ENCODE assay signal across 2 cellular contexts in the genomic region with DNA sequence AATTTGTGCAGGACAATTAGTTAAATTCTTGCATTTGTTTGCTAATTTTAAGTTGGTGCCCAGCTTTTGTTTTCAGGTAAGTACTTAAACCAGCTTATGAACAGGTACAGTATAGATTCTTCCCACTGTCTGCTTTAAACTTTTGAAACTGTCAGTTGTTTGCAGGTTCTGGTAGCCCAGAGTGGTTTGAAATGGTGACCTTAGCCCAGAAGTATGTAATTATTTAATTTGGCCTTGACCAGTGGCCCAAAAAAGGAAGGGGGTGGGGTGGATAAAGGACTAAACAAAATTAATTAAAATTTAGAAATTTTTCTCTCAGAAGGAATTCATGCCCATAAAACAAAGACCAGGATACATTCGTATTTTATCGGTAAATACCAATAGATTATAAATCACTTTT.
TF ChIP-seq lines count a peak whose summit lies in the region.

No MANE protein-coding gene starts in this region.

TF ChIP-seq in liver, 16 proteins besides CTCF, POLR2A, EP300 and RAD21 (continued from another document):
- TF ChIP-seq, protein P1, sequence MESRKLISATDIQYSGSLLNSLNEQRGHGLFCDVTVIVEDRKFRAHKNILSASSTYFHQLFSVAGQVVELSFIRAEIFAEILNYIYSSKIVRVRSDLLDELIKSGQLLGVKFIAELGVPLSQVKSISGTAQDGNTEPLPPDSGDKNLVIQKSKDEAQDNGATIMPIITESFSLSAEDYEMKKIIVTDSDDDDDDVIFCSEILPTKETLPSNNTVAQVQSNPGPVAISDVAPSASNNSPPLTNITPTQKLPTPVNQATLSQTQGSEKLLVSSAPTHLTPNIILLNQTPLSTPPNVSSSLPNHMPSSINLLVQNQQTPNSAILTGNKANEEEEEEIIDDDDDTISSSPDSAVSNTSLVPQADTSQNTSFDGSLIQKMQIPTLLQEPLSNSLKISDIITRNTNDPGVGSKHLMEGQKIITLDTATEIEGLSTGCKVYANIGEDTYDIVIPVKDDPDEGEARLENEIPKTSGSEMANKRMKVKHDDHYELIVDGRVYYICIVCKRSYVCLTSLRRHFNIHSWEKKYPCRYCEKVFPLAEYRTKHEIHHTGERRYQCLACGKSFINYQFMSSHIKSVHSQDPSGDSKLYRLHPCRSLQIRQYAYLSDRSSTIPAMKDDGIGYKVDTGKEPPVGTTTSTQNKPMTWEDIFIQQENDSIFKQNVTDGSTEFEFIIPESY (IDR thresholded peaks at IDR 0.05), result no peak
- TF ChIP-seq SP1 (IDR thresholded peaks at IDR 0.05) (peak; percentile 27), HNF4A (conservative IDR thresholded peaks at IDR 0.05) (peak; percentile 61 to 63), NR2F2 (IDR thresholded peaks at IDR 0.05) (no peak), YY1 (IDR thresholded peaks at IDR 0.05) (no peak), JUND (IDR thresholded peaks at IDR 0.05) (peak in 1 of 2 donors; percentile 49), GABPA (IDR thresholded peaks at IDR 0.05 in 1 of 2, conservative IDR thresholded peaks at IDR 0.05 in 1 of 2) (no peak), FOXA2 (IDR thresholded peaks at IDR 0.05) (no peak), HNF4G (IDR thresholded peaks at IDR 0.05) (no peak), TAF1 (conservative IDR thresholded peaks at IDR 0.05) (no peak), EGR1 (IDR thresholded peaks at IDR 0.05; ENCODE audit: low read depth in 2 of 2) (no peak), FOXA1 (IDR thresholded peaks at IDR 0.05) (no peak), RXRA (IDR thresholded peaks at IDR 0.05) (peak in 1 of 2 donors; percentile 42)
- TF ChIP-seq, protein P2, sequence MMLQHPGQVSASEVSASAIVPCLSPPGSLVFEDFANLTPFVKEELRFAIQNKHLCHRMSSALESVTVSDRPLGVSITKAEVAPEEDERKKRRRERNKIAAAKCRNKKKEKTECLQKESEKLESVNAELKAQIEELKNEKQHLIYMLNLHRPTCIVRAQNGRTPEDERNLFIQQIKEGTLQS (IDR thresholded peaks at IDR 0.05), result no peak
- TF ChIP-seq, protein P3, sequence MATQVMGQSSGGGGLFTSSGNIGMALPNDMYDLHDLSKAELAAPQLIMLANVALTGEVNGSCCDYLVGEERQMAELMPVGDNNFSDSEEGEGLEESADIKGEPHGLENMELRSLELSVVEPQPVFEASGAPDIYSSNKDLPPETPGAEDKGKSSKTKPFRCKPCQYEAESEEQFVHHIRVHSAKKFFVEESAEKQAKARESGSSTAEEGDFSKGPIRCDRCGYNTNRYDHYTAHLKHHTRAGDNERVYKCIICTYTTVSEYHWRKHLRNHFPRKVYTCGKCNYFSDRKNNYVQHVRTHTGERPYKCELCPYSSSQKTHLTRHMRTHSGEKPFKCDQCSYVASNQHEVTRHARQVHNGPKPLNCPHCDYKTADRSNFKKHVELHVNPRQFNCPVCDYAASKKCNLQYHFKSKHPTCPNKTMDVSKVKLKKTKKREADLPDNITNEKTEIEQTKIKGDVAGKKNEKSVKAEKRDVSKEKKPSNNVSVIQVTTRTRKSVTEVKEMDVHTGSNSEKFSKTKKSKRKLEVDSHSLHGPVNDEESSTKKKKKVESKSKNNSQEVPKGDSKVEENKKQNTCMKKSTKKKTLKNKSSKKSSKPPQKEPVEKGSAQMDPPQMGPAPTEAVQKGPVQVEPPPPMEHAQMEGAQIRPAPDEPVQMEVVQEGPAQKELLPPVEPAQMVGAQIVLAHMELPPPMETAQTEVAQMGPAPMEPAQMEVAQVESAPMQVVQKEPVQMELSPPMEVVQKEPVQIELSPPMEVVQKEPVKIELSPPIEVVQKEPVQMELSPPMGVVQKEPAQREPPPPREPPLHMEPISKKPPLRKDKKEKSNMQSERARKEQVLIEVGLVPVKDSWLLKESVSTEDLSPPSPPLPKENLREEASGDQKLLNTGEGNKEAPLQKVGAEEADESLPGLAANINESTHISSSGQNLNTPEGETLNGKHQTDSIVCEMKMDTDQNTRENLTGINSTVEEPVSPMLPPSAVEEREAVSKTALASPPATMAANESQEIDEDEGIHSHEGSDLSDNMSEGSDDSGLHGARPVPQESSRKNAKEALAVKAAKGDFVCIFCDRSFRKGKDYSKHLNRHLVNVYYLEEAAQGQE (IDR thresholded peaks at IDR 0.05), result no peak

TF ChIP-seq in HepG2, 621 proteins besides CTCF, POLR2A, EP300 and RAD21 (continued from another document):
- TF ChIP-seq CEBPG (CRISPR knock-in tag; IDR thresholded peaks at IDR 0.05), result no peak
- TF ChIP-seq CBX2 (IDR thresholded peaks at IDR 0.05; ENCODE audit: low read depth, low read length), result no peak
- TF ChIP-seq CBX2 (CRISPR knock-in tag; IDR thresholded peaks at IDR 0.05; ENCODE audit: low read depth), result no peak
- TF ChIP-seq MIXL1 (CRISPR knock-in tag; IDR thresholded peaks at IDR 0.05), result no peak
- no peak for TF ChIP-seq SRSF1 (optimal IDR thresholded peaks at IDR 0.05; ENCODE audit: low read depth, low read length)
- no peak for TF ChIP-seq ELF4 (CRISPR knock-in tag; IDR thresholded peaks at IDR 0.05; ENCODE audit: borderline replicate concordance)
- TF ChIP-seq RFXANK (CRISPR knock-in tag; IDR thresholded peaks at IDR 0.05), result no peak
- TF ChIP-seq KMT2B (CRISPR knock-in tag; IDR thresholded peaks at IDR 0.05), result no peak
- TF ChIP-seq TBL1XR1 (IDR thresholded peaks at IDR 0.05; ENCODE audit: borderline replicate concordance, low read length, partially characterized antibody), result no peak
- TF ChIP-seq HMG20A (CRISPR knock-in tag; IDR thresholded peaks at IDR 0.05; ENCODE audit: borderline replicate concordance), result no peak
- no peak for TF ChIP-seq KAT7 (CRISPR knock-in tag; IDR thresholded peaks at IDR 0.05; ENCODE audit: borderline replicate concordance)
